ENCODE assay signal across 8 cellular contexts in the genomic region with DNA sequence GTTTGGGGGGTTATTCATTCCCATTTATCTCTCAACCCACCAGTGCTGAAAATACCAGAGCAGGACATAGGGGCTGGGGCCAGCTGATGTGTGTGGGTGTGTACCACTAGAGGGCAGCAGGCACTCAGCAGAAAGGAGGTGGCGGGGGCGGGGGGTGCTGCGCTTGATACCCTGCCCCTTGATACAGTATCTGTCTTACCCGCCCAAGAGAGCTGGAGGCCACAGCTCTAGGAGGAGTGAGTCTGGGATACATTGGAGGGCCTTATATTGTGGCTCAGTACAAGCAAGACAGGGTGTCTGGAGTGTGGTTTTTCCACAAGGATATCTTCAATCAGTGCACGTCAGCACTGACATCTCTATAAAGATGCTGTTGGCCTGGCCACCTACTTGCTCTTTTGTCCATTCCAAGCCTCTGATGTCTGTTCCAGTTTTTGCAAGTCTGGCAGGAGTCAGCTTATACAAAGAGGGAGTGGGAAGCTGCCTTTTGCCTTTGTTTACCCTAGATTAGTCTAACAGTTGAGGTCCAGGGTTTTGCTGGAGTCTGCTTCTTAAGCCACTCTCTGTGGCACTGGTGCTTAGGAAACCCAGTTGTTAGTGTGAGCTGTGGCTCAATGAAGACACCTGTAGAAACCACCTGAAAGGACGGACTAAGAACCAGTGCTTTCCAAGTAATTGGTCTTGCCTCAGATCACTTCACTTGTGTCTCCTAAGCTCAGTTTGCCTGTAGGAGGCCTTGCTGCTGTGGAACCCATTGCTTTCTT. TPM values are rescaled to one million over a fixed set of nuclear protein-coding genes. Genes with fewer than 3 reads are reported as not detected.
A peak's percentile ranks its signal among the peaks of the same experiment; 100 is the strongest.
DNase-seq lines count a peak whose midpoint lies in the region; ATAC-seq and TF ChIP-seq lines count a peak whose summit lies in the region.

No MANE protein-coding gene starts in this region.

- H3K27ac Mint-ChIP-seq in activated CD4-positive, alpha-beta memory T cell treated with anti-CD3 and anti-CD28 coated beads for 36 hours: no peak overlapping the region
- H3K27ac Mint-ChIP-seq in endodermal cell: peak overlapping the region; percentile 52

- WGBS in endodermal cell (ENCODE audit: insufficient coverage in 1 of 2, insufficient read length in 1 of 2), 2 experiments: 83 to 93% methylated on average over 5 to 6 of the region's 6 CpGs
- WGBS in testis, 2 donors: 53 to 59% methylated on average over 3 to 6 of the region's 6 CpGs

- peaks cover 70% of the 10 kb centered on the region for H3K36me3 ChIP-seq in endodermal cell (ENCODE audit: control insufficient read depth, insufficient read depth, low read length)
- H3K36me3 ChIP-seq in testis (ENCODE audit: low read depth, missing control alignments): no peaks in the 10 kb centered on the region

- no peak for TF ChIP-seq POLR2A in testis (IDR thresholded peaks at IDR 0.05)

- DNase-seq in ELF-1 (ENCODE audit: low read depth, low spot score) (peak; percentile 75), endodermal cell (peak; percentile 85), midbrain (lab: John Stamatoyannopoulos, UW) (peak; percentile 26), testis (peak; percentile 75), NCI-H2196 (lab: John Stamatoyannopoulos, UW; ENCODE audit: unreplicated experiment) (no peak)
- peak; percentile 70 for DNase-seq in activated CD4-positive, alpha-beta memory T cell treated with anti-CD3 and anti-CD28 coated beads for 36 hours

- H3K9me3 Mint-ChIP-seq in activated CD4-positive, alpha-beta memory T cell treated with anti-CD3 and anti-CD28 coated beads for 36 hours: no peaks in the 10 kb centered on the region
- H3K9me3 Mint-ChIP-seq in endodermal cell: peaks cover 6% of the 10 kb centered on the region

- H3K27me3 ChIP-seq in endodermal cell (ENCODE audit: control insufficient read depth, insufficient read depth, low read length, poor library complexity, severe bottlenecking) (no peaks in the 10 kb centered on the region), testis (no peaks in the 10 kb centered on the region)

- H3K4me1 Mint-ChIP-seq in activated CD4-positive, alpha-beta memory T cell treated with anti-CD3 and anti-CD28 coated beads for 36 hours (ENCODE audit: low read depth): peaks cover 72% of the 10 kb centered on the region
- H3K4me1 Mint-ChIP-seq in endodermal cell: peaks cover 48% of the 10 kb centered on the region

- H3K27me3 Mint-ChIP-seq in activated CD4-positive, alpha-beta memory T cell treated with anti-CD3 and anti-CD28 coated beads for 36 hours: no peaks in the 10 kb centered on the region
- no peaks in the 10 kb centered on the region for H3K27me3 Mint-ChIP-seq in endodermal cell (ENCODE audit: insufficient read depth)

- no peak overlapping the region for H3K9ac ChIP-seq in endodermal cell (ENCODE audit: extremely low read depth, low read length, poor library complexity, severe bottlenecking)

- intact Hi-C loops in activated CD4-positive, alpha-beta memory T cell treated with anti-CD3 and anti-CD28 coated beads for 36 hours (cut with micrococcal nuclease): loop anchor here (1.0 to 10.0 kb wide), 5 partner anchors 45 to 1035 kb away; partner anchors contain the start of genes CYB561D2, NPRL2, RAD54L2 and RPL29
- intact Hi-C loops in testis (cut with DNase I; ENCODE audit: low total_unique reads): loop anchor here (5.0 to 10.0 kb wide), 3 partner anchors 105 to 772 kb away; partner anchors contain the start of gene MAPKAPK3

- peak; percentile 92 for TF ChIP-seq CTCF in LNCAP (IDR thresholded peaks at IDR 0.05)
- peak; percentile 84 for TF ChIP-seq CTCF in endodermal cell (conservative IDR thresholded peaks at IDR 0.05)
- peak; percentile 45 to 73 (median 64) for TF ChIP-seq CTCF in testis (IDR thresholded peaks at IDR 0.05)

- H3K4me3 ChIP-seq in endodermal cell (ENCODE audit: low read length): no peak overlapping the region
- no peak overlapping the region for H3K4me3 ChIP-seq in testis

- CTCF ChIA-PET in activated CD4-positive, alpha-beta memory T cell treated with anti-CD3 and anti-CD28 coated beads for 36 hours (lab: Charles Lee): interaction anchor here (0.7 to 2.6 kb wide), 27 partner anchors 9 to 820 kb away, joined by 3 to 22 read pairs (median 4); partner anchors contain the start of genes CISH, DCAF1, HEMK1 and MAPKAPK3

- peaks cover 20% of the 10 kb centered on the region for H3K4me1 ChIP-seq in endodermal cell (ENCODE audit: control insufficient read depth, insufficient read depth, low read length)
- peaks cover 44% of the 10 kb centered on the region for H3K4me1 ChIP-seq in testis

- no peak overlapping the region for H3K4me3 Mint-ChIP-seq in activated CD4-positive, alpha-beta memory T cell treated with anti-CD3 and anti-CD28 coated beads for 36 hours
- peak overlapping the region; percentile 99 for H3K4me3 Mint-ChIP-seq in endodermal cell

- POLR2A ChIA-PET in activated CD4-positive, alpha-beta memory T cell treated with anti-CD3 and anti-CD28 coated beads for 36 hours (lab: Charles Lee): interaction anchor here (2.1 kb wide), 1 partner anchor 110 kb away, joined by 10 read pairs; the partner anchor contains the start of gene DCAF1

- ATAC-seq in HG03097 (IDR thresholded peaks at IDR 0.05; ENCODE audit: low FRiP score, unreplicated experiment): no peak

- H3K36me3 Mint-ChIP-seq in activated CD4-positive, alpha-beta memory T cell treated with anti-CD3 and anti-CD28 coated beads for 36 hours: peaks cover 48% of the 10 kb centered on the region
- peaks cover 62% of the 10 kb centered on the region for H3K36me3 Mint-ChIP-seq in endodermal cell (ENCODE audit: low read depth)

- H3K9me3 ChIP-seq in endodermal cell (ENCODE audit: control insufficient read depth, low read length) (peaks cover 26% of the 10 kb centered on the region), testis (no peaks in the 10 kb centered on the region)

- H3K27ac ChIP-seq in endodermal cell (ENCODE audit: low read depth, low read length) (no peak overlapping the region), testis (no peak overlapping the region)

RNA-seq across cellular contexts. Expression of gene RBM15B, which starts 1.5 kb away (rescaled TPM):
- total RNA-seq in activated CD4-positive, alpha-beta memory T cell treated with anti-CD3 and anti-CD28 coated beads for 36 hours: 10 to 100 TPM; 19.0 to 19.4 TPM
- total RNA-seq in endodermal cell (10 to 100 TPM; 49.5 to 58.2 TPM), testis (10 to 100 TPM; 33.9 to 41.4 TPM)
- 38.9 TPM for polyA plus RNA-seq in endodermal cell (2013, experiment 1 of 2)
- polyA plus RNA-seq in endodermal cell (2013, experiment 2 of 2): 34.4 TPM
- 27.1 TPM for polyA plus RNA-seq in testis (ENCODE audit: insufficient read depth, low read depth, low replicate concordance)

RNA-seq across cellular contexts. Expression of gene MANF, which starts 4.5 kb away (rescaled TPM):
- 100 to 1,000 TPM; 151 to 162 TPM for total RNA-seq in activated CD4-positive, alpha-beta memory T cell treated with anti-CD3 and anti-CD28 coated beads for 36 hours
- 100 to 1,000 TPM; 153 to 225 TPM for total RNA-seq in endodermal cell
- 176 TPM for polyA plus RNA-seq in endodermal cell (2013, experiment 1 of 2)
- polyA plus RNA-seq in endodermal cell (2013, experiment 2 of 2): 180 TPM
- 10 to 100 TPM; 48.6 to 62.8 TPM for total RNA-seq in testis
- polyA plus RNA-seq in testis (ENCODE audit: insufficient read depth, low read depth, low replicate concordance): 167 TPM
